35 cellular contexts compared by ENCODE assay signal in the genomic region with DNA sequence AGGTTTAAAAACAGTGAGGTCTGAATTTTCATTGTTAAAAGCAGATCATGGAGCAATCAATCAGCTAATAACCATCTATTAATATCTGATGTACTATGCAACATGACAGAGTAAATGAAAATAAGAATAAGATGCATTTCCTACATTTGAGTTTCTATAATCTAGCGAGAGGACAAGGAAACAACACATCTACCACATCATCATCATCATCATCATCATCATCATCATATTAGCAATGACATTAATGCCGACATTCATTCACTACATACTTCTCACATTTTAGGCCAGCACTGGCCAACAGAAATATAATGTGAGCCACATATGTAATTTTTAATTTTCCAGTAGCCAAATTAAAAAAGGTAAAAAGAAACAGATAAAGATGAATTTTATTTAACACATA.
"Had no signal": no experiment of that assay in that cellular context is flagged by ENCODE, and none has a peak within 500 bp of the region (broad histone marks: within the 10 kb centered on the region; RNA-seq: fewer than 3 reads in every experiment).

No MANE protein-coding gene starts in this region.

- H3K4me3 ChIP-seq: MG63 had no signal

- H3K36me3 ChIP-seq: MG63 had no signal

- H3K9me3 ChIP-seq: MG63 had no signal

- H3K27me3 ChIP-seq: MG63 had no signal

- DNase-seq: Karpas-422, Kasumi-1, MG63, MM.1S, MV-4-11, NCI-H1048, NCI-H1092, NCI-H1092 treated with DMSO at 0.1 percent for 48 hours, NCI-H1105, NCI-H1105 treated with DMSO at 0.1 percent for 48 hours, NCI-H1417, NCI-H1417 treated with DMSO at 0.1 percent for 48 hours, NCI-H1436, NCI-H1436 treated with DMSO at 0.1 percent for 48 hours, NCI-H146, NCI-H1694, NCI-H1694 treated with DMSO at 0.1 percent for 48 hours, NCI-H187, NCI-H187 treated with DMSO at 0.1 percent for 48 hours, NCI-H1930, NCI-H2029, NCI-H2029 treated with DMSO at 0.1 percent for 48 hours, NCI-H2081, NCI-H2081 treated with DMSO at 0.1 percent for 48 hours, NCI-H2107, NCI-H2171, NCI-H2171 treated with DMSO at 0.1 percent for 48 hours, NCI-H2227 treated with DMSO at 0.1 percent for 48 hours, NCI-H226, NCI-H446, NCI-H446 treated with DMSO at 0.1 percent for 48 hours, NCI-H510A, NCI-H510A treated with DMSO at 0.1 percent for 48 hours, NCI-H524, NCI-H524 treated with DMSO at 0.1 percent for 48 hours had no signal
